8 cellular contexts compared by ENCODE assay signal in the genomic region with DNA sequence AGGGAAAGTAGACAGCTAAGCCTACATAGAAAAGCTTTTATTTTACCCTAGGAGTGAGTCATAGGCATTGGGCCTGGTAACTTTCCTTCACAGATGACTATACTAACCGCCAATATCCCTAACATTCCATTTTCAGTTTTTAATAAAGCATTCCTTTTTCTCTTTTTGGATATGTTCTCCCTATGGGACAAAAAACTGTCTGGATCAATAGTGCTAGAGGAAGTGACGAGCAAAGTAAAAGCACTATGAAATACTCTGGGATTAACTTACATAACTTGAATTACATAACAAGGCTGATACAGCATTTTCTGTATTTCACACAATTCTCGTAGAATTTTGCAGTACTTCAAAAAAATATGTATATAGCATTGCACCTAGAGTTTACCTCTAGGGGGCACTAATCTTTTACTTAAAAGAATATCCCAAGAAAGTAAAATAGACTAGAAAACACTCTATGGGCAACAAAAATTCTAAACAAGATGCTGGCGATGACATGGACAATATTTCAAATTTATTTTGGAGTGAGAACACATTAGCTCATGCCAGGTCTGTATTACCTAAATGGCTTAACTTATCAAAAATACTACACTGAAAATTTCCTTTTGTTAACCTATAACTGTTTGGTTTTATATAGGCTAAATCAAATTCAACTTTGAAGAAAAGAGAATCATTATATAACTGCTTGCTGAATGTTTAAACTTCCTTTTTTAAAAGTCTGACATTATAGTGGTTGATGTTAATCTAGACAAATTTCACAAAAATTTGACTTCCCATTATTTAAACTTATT.
DNase-seq lines count a peak whose midpoint lies in the region; ATAC-seq and TF ChIP-seq lines count a peak whose summit lies in the region.

No MANE protein-coding gene starts in this region.

- CTCF ChIA-PET in PC-3 (lab: Charles Lee): interaction anchor here (0.5 to 1.0 kb wide), 8 partner anchors 12 to 263 kb away, joined by 3 to 6 read pairs (median 3); no protein-coding TSS in a partner anchor
- CTCF ChIA-PET in CD8-positive, alpha-beta T cell (lab: Charles Lee): no interaction called here
- CTCF ChIA-PET in activated CD4-positive, alpha-beta T cell treated with anti-CD3 and anti-CD28 coated beads for 36 hours (lab: Charles Lee): interaction anchor here (0.7 to 1.5 kb wide), 10 partner anchors 8 to 141 kb away, joined by 3 to 5 read pairs (median 3); no protein-coding TSS in a partner anchor
- CTCF ChIA-PET in activated CD4-positive, alpha-beta memory T cell treated with anti-CD3 and anti-CD28 coated beads for 36 hours (lab: Charles Lee): interaction anchor here (0.8 to 2.2 kb wide), 10 partner anchors 10 to 194 kb away, joined by 3 to 13 read pairs (median 4); no protein-coding TSS in a partner anchor

- no peaks in the 10 kb centered on the region for H3K4me1 Mint-ChIP-seq in CD8-positive, alpha-beta T cell (ENCODE audit: low read depth)
- no peaks in the 10 kb centered on the region for H3K4me1 Mint-ChIP-seq in activated CD4-positive, alpha-beta T cell treated with anti-CD3 and anti-CD28 coated beads for 36 hours
- H3K4me1 Mint-ChIP-seq in activated CD4-positive, alpha-beta memory T cell treated with anti-CD3 and anti-CD28 coated beads for 36 hours (ENCODE audit: low read depth): no peaks in the 10 kb centered on the region

- no peaks in the 10 kb centered on the region for H4K20me1 ChIP-seq in PC-3 (ENCODE audit: low read length)

- no peaks in the 10 kb centered on the region for H3K27me3 ChIP-seq in PC-3 (ENCODE audit: low read length)
- no peaks in the 10 kb centered on the region for H3K27me3 ChIP-seq in endocrine pancreas (ENCODE audit: control insufficient read depth, insufficient read depth, low read length)
- no peaks in the 10 kb centered on the region for H3K27me3 ChIP-seq in muscle layer of duodenum (ENCODE audit: low read depth, low read length)
- H3K27me3 ChIP-seq in CD8-positive, alpha-beta T cell (ENCODE audit: insufficient read depth, low read length): no peaks in the 10 kb centered on the region

- peak; percentile 47 for ATAC-seq in HG03442 (IDR thresholded peaks at IDR 0.05; ENCODE audit: unreplicated experiment)
- peak; percentile 67 for ATAC-seq in PC-3
- ATAC-seq in CD8-positive, alpha-beta T cell: no peak
- no peak for ATAC-seq in activated CD4-positive, alpha-beta T cell treated with anti-CD3 and anti-CD28 coated beads for 36 hours

- peaks cover 3% of the 10 kb centered on the region for H3K27me3 Mint-ChIP-seq in CD8-positive, alpha-beta T cell (ENCODE audit: low read depth)
- H3K27me3 Mint-ChIP-seq in activated CD4-positive, alpha-beta T cell treated with anti-CD3 and anti-CD28 coated beads for 36 hours: peaks cover 2% of the 10 kb centered on the region
- H3K27me3 Mint-ChIP-seq in activated CD4-positive, alpha-beta memory T cell treated with anti-CD3 and anti-CD28 coated beads for 36 hours: no peaks in the 10 kb centered on the region

- no peak overlapping the region for H3K4me3 Mint-ChIP-seq in CD8-positive, alpha-beta T cell
- H3K4me3 Mint-ChIP-seq in activated CD4-positive, alpha-beta T cell treated with anti-CD3 and anti-CD28 coated beads for 36 hours: no peak overlapping the region
- no peak overlapping the region for H3K4me3 Mint-ChIP-seq in activated CD4-positive, alpha-beta memory T cell treated with anti-CD3 and anti-CD28 coated beads for 36 hours

- H3K9me2 ChIP-seq in PC-3 (replicated peaks; ENCODE audit: low read length): no peaks in the 10 kb centered on the region

- H3K27ac ChIP-seq in PC-3 (ENCODE audit: low read length) (peak overlapping the region; percentile 74), muscle layer of duodenum (ENCODE audit: low read length) (peak overlapping the region; percentile 19)
- no peak overlapping the region for H3K27ac ChIP-seq in CD8-positive, alpha-beta T cell (ENCODE audit: low read depth, low read length)

- peak; percentile 79 for TF ChIP-seq CTCF in PC-3 (conservative IDR thresholded peaks at IDR 0.05; ENCODE audit: low read depth, low read length)
- no peak for TF ChIP-seq CTCF in CD8-positive, alpha-beta T cell (IDR thresholded peaks at IDR 0.05)

- peak; percentile 77 for DNase-seq in DMS 273 (lab: John Stamatoyannopoulos, UW; ENCODE audit: unreplicated experiment)
- DNase-seq in PC-3: peak; percentile 85
- DNase-seq in CD8-positive, alpha-beta T cell: no peak
- no peak for DNase-seq in activated CD4-positive, alpha-beta T cell treated with anti-CD3 and anti-CD28 coated beads for 36 hours
- DNase-seq in activated CD4-positive, alpha-beta memory T cell treated with anti-CD3 and anti-CD28 coated beads for 36 hours: no peak

- H3K4me1 ChIP-seq in PC-3 (ENCODE audit: insufficient read depth, low read length) (peaks cover 39% of the 10 kb centered on the region), endocrine pancreas (ENCODE audit: control insufficient read depth, insufficient read depth, low read length) (peaks cover 1% of the 10 kb centered on the region), muscle layer of duodenum (ENCODE audit: control insufficient read depth in 1 of 2, insufficient read depth in 2 of 2, low read length in 2 of 2) (peaks cover 5 to 10% of the 10 kb centered on the region in 2 donors)
- H3K4me1 ChIP-seq in CD8-positive, alpha-beta T cell (ENCODE audit: insufficient read depth, low read length): no peaks in the 10 kb centered on the region

- H3K36me3 ChIP-seq in PC-3 (ENCODE audit: low read depth, low read length) (no peaks in the 10 kb centered on the region), endocrine pancreas (ENCODE audit: control insufficient read depth, insufficient read depth, low read length) (no peaks in the 10 kb centered on the region), muscle layer of duodenum (ENCODE audit: control insufficient read depth in 1 of 2, insufficient read depth in 2 of 2, low read length in 2 of 2) (no peaks in the 10 kb centered on the region)
- no peaks in the 10 kb centered on the region for H3K36me3 ChIP-seq in CD8-positive, alpha-beta T cell (ENCODE audit: insufficient read depth, low read length)

- H2AFZ ChIP-seq in PC-3 (ENCODE audit: low read length): peak overlapping the region; percentile 38; the same call in 1 of the 2 replicates

- peaks cover 41% of the 10 kb centered on the region for H3K79me2 ChIP-seq in PC-3 (ENCODE audit: low read length)

- intact Hi-C loops in PC-3 (cut with micrococcal nuclease): loop anchor here (1.0 kb wide), 1 partner anchor 48 kb away; no protein-coding TSS in a partner anchor
- intact Hi-C loops in CD8-positive, alpha-beta T cell (cut with DNase I, micrococcal nuclease): no loop called here
- intact Hi-C loops in activated CD4-positive, alpha-beta T cell treated with anti-CD3 and anti-CD28 coated beads for 36 hours (cut with DNase I, micrococcal nuclease): loop anchor here (2.0 to 5.0 kb wide), 3 partner anchors 134 to 608 kb away; partner anchors contain the start of gene PRIM2 (in 1 of the 2)
- intact Hi-C loops in activated CD4-positive, alpha-beta memory T cell treated with anti-CD3 and anti-CD28 coated beads for 36 hours (cut with micrococcal nuclease): loop anchor here (1.0 to 5.0 kb wide), 4 partner anchors 48 to 607 kb away; no protein-coding TSS in a partner anchor

- no peak overlapping the region for H3K27ac Mint-ChIP-seq in CD8-positive, alpha-beta T cell
- H3K27ac Mint-ChIP-seq in activated CD4-positive, alpha-beta T cell treated with anti-CD3 and anti-CD28 coated beads for 36 hours: no peak overlapping the region
- H3K27ac Mint-ChIP-seq in activated CD4-positive, alpha-beta memory T cell treated with anti-CD3 and anti-CD28 coated beads for 36 hours: no peak overlapping the region

- H3K4me3 ChIP-seq in PC-3 (ENCODE audit: low read length): peak overlapping the region; percentile 50
- H3K4me3 ChIP-seq in endocrine pancreas (ENCODE audit: control insufficient read depth, insufficient read depth, low read length): peak overlapping the region; percentile 35
- H3K4me3 ChIP-seq in muscle layer of duodenum (ENCODE audit: low read depth in 1 of 2, low read length in 2 of 2): no peak overlapping the region
- no peak overlapping the region for H3K4me3 ChIP-seq in CD8-positive, alpha-beta T cell (ENCODE audit: low read depth, low read length)

- H3K9ac ChIP-seq in PC-3 (ENCODE audit: low read length): peak overlapping the region; percentile 26
- no peak overlapping the region for H3K9ac ChIP-seq in endocrine pancreas (ENCODE audit: control insufficient read depth, insufficient read depth, low read length)

- H3K9me3 ChIP-seq in PC-3 (ENCODE audit: low read length) (no peaks in the 10 kb centered on the region), endocrine pancreas (ENCODE audit: control insufficient read depth, low read length) (no peaks in the 10 kb centered on the region), muscle layer of duodenum (ENCODE audit: control insufficient read depth in 1 of 2, low read length in 2 of 2) (no peaks in the 10 kb centered on the region)
- no peaks in the 10 kb centered on the region for H3K9me3 ChIP-seq in CD8-positive, alpha-beta T cell (ENCODE audit: low read length)

- peak overlapping the region; percentile 78 for H3K4me2 ChIP-seq in PC-3 (ENCODE audit: low read length)

- no peaks in the 10 kb centered on the region for H3K36me3 Mint-ChIP-seq in CD8-positive, alpha-beta T cell
- no peaks in the 10 kb centered on the region for H3K36me3 Mint-ChIP-seq in activated CD4-positive, alpha-beta T cell treated with anti-CD3 and anti-CD28 coated beads for 36 hours (ENCODE audit: low read depth)
- H3K36me3 Mint-ChIP-seq in activated CD4-positive, alpha-beta memory T cell treated with anti-CD3 and anti-CD28 coated beads for 36 hours: no peaks in the 10 kb centered on the region

- POLR2A ChIA-PET in PC-3 (lab: Charles Lee; ENCODE audit: unreplicated experiment): interaction anchor here (0.9 kb wide), 1 partner anchor 48 kb away, joined by 5 read pairs; no protein-coding TSS in a partner anchor
- POLR2A ChIA-PET in CD8-positive, alpha-beta T cell (lab: Charles Lee): no interaction called here
- POLR2A ChIA-PET in activated CD4-positive, alpha-beta T cell treated with anti-CD3 and anti-CD28 coated beads for 36 hours (lab: Charles Lee): no interaction called here
- POLR2A ChIA-PET in activated CD4-positive, alpha-beta memory T cell treated with anti-CD3 and anti-CD28 coated beads for 36 hours (lab: Charles Lee): no interaction called here

- no TSS peak for BruUV-seq in PC-3 (replicated peaks; lab: Mats Ljungman, UMichigan)

- H3K9me3 Mint-ChIP-seq in CD8-positive, alpha-beta T cell: no peaks in the 10 kb centered on the region
- no peaks in the 10 kb centered on the region for H3K9me3 Mint-ChIP-seq in activated CD4-positive, alpha-beta T cell treated with anti-CD3 and anti-CD28 coated beads for 36 hours (ENCODE audit: low read depth)
- H3K9me3 Mint-ChIP-seq in activated CD4-positive, alpha-beta memory T cell treated with anti-CD3 and anti-CD28 coated beads for 36 hours: no peaks in the 10 kb centered on the region

- H3F3A ChIP-seq in PC-3 (ENCODE audit: low read length, unreplicated experiment): peaks cover 15% of the 10 kb centered on the region

Comparison
In these comparisons a context has a peak if more than half of its experiments do, and no peak if none do; other contexts are left out.
1. DNase-seq: peak in DMS 273 (single experiment) and PC-3 (single experiment); none in CD8-positive, alpha-beta T cell (0 of 7), activated CD4-positive, alpha-beta T cell treated with anti-CD3 and anti-CD28 coated beads for 36 hours (single experiment) and activated CD4-positive, alpha-beta memory T cell treated with anti-CD3 and anti-CD28 coated beads for 36 hours (single experiment).
2. ATAC-seq: peak in HG03442 (single experiment) and PC-3 (single experiment); none in CD8-positive, alpha-beta T cell (single experiment) and activated CD4-positive, alpha-beta T cell treated with anti-CD3 and anti-CD28 coated beads for 36 hours (single experiment).
3. H3K4me3 ChIP-seq: peak in PC-3 (single experiment) and endocrine pancreas (single experiment); none in muscle layer of duodenum (0 of 2) and CD8-positive, alpha-beta T cell (single experiment).
4. intact Hi-C loops: an anchor here in PC-3 (1.0 kb wide), activated CD4-positive, alpha-beta T cell treated with anti-CD3 and anti-CD28 coated beads for 36 hours (2.0 to 5.0 kb wide) and activated CD4-positive, alpha-beta memory T cell treated with anti-CD3 and anti-CD28 coated beads for 36 hours (1.0 to 5.0 kb wide); none called in CD8-positive, alpha-beta T cell.